Comparison of ENCODE assay signal across 20 cellular contexts in the genomic region with DNA sequence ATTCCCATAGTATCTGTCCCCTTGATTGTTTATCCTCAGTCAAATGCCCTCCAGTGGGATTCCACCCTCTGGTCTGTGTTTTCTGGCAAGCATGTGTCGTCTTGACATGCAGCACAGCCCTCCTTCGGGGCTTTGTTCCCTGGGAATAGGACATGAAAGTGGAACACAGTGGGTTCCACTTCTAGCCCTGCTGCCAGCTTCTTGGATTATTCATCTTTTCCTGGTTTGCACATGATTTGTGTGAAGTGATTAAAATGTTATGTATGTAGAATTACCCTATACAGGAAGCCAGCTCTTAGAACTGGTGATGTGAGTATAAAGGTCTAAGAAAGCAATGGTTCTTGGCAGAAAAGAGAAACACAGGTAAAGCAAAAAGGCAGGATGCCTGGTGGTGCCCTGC.
DNase-seq lines count a peak whose midpoint lies in the region; ATAC-seq and TF ChIP-seq lines count a peak whose summit lies in the region.
"Had no signal": no experiment of that assay in that cellular context is flagged by ENCODE, and none has a peak within 500 bp of the region (broad histone marks: within the 10 kb centered on the region; RNA-seq: fewer than 3 reads in every experiment).

No MANE protein-coding gene starts in this region.

- H3K36me3 Mint-ChIP-seq in activated CD8-positive, alpha-beta memory T cell treated with anti-CD3 and anti-CD28 coated beads, Interleukin-2, amount 10 ng/mL, durations not matched to agents 7 days and 5 days: no peaks in the 10 kb centered on the region
- H3K36me3 Mint-ChIP-seq: CD8-positive, alpha-beta T cell had no signal

- peak overlapping the region; percentile 38 for H3K27ac ChIP-seq in cardiac muscle cell
- peak overlapping the region; percentile 97 for H3K27ac ChIP-seq in VCaP
- H3K27ac ChIP-seq in suprapubic skin: peak overlapping the region; percentile 45
- H3K27ac ChIP-seq: KMS-11, SJCRH30 had no signal

- no peak for TF ChIP-seq EP300 in suprapubic skin (IDR thresholded peaks at IDR 0.05)

- CTCF ChIA-PET in activated CD8-positive, alpha-beta memory T cell treated with anti-CD3 and anti-CD28 coated beads, Interleukin-2, amount 10 ng/mL, durations not matched to agents 7 days and 5 days (lab: Charles Lee): no interaction called here

- H3K9me3 ChIP-seq in cardiac muscle cell (ENCODE audit: low read depth): no peaks in the 10 kb centered on the region
- H3K9me3 ChIP-seq in suprapubic skin: no peaks in the 10 kb centered on the region
- H3K9me3 ChIP-seq: SJCRH30 had no signal

- H3K9me3 Mint-ChIP-seq in activated CD8-positive, alpha-beta memory T cell treated with anti-CD3 and anti-CD28 coated beads, Interleukin-2, amount 10 ng/mL, durations not matched to agents 7 days and 5 days (ENCODE audit: low read depth): no peaks in the 10 kb centered on the region
- H3K9me3 Mint-ChIP-seq: CD8-positive, alpha-beta T cell had no signal

- H3K4me3 ChIP-seq in cardiac muscle cell (no peak overlapping the region), fibroblast of mammary gland (ENCODE audit: control insufficient read depth, low read depth, low read length) (no peak overlapping the region), suprapubic skin (no peak overlapping the region)
- H3K4me3 ChIP-seq: SJCRH30 had no signal

- H3K4me3 Mint-ChIP-seq in activated CD8-positive, alpha-beta memory T cell treated with anti-CD3 and anti-CD28 coated beads, Interleukin-2, amount 10 ng/mL, durations not matched to agents 7 days and 5 days: no peak overlapping the region
- H3K4me3 Mint-ChIP-seq: CD8-positive, alpha-beta T cell had no signal

- ATAC-seq in Right ventricle myocardium inferior: no peak
- ATAC-seq in activated CD8-positive, alpha-beta memory T cell treated with anti-CD3 and anti-CD28 coated beads, Interleukin-2, amount 10 ng/mL, durations not matched to agents 7 days and 5 days: no peak
- ATAC-seq: CD8-positive, alpha-beta T cell; Panc1 had no signal

- DNase-seq in cardiac muscle cell (ENCODE audit: low read depth in 1 of 2, low spot score in 1 of 2) (no peak), Right ventricle myocardium inferior (ENCODE audit: missing footprints) (no peak), fibroblast of mammary gland (ENCODE audit: low read depth) (peak; percentile 21), suprapubic skin (ENCODE audit: low spot score in 2 of 2) (no peak), OCI-M1 (lab: John Stamatoyannopoulos, UW) (no peak)
- no peak for DNase-seq in activated CD8-positive, alpha-beta memory T cell treated with anti-CD3 and anti-CD28 coated beads, Interleukin-2, amount 10 ng/mL, durations not matched to agents 7 days and 5 days
- DNase-seq: AML-193; CD8-positive, alpha-beta T cell; DND-41; HCEC 1CT; IMR-90; NCI-H1092 treated with DMSO at 0.1 percent for 48 hours; NCI-H1436 treated with DMSO at 0.1 percent for 48 hours; NCI-H1930; NCI-H774; NK-92 treated with Interleukin-12 subunit alpha and Interleukin-12 subunit beta, amount 100 ng/mL, for 24 hours; SJCRH30 had no signal

- intact Hi-C loops in Right ventricle myocardium inferior (cut with DNase I): no loop called here

- H3K4me1 ChIP-seq in cardiac muscle cell (ENCODE audit: low read depth) (peaks cover 30% of the 10 kb centered on the region), suprapubic skin (peaks cover 65% of the 10 kb centered on the region)
- H3K4me1 ChIP-seq: SJCRH30 had no signal

- H3K4me1 Mint-ChIP-seq in activated CD8-positive, alpha-beta memory T cell treated with anti-CD3 and anti-CD28 coated beads, Interleukin-2, amount 10 ng/mL, durations not matched to agents 7 days and 5 days: no peaks in the 10 kb centered on the region

- no peak for TF ChIP-seq POLR2A in suprapubic skin (IDR thresholded peaks at IDR 0.05)

- 26% methylated on average over 2 of the region's 2 CpGs for WGBS in suprapubic skin

- H3K36me3 ChIP-seq in cardiac muscle cell: no peaks in the 10 kb centered on the region
- no peaks in the 10 kb centered on the region for H3K36me3 ChIP-seq in suprapubic skin
- H3K36me3 ChIP-seq: SJCRH30 had no signal

- H3K27ac Mint-ChIP-seq in activated CD8-positive, alpha-beta memory T cell treated with anti-CD3 and anti-CD28 coated beads, Interleukin-2, amount 10 ng/mL, durations not matched to agents 7 days and 5 days: no peak overlapping the region
- H3K27ac Mint-ChIP-seq: CD8-positive, alpha-beta T cell had no signal

- H3K27me3 Mint-ChIP-seq in activated CD8-positive, alpha-beta memory T cell treated with anti-CD3 and anti-CD28 coated beads, Interleukin-2, amount 10 ng/mL, durations not matched to agents 7 days and 5 days: peaks cover 26% of the 10 kb centered on the region

- no peak for TF ChIP-seq CTCF in cardiac muscle cell (IDR thresholded peaks at IDR 0.05; ENCODE audit: low read depth, low read length)
- TF ChIP-seq CTCF in VCaP (conservative IDR thresholded peaks at IDR 0.05): no peak
- no peak for TF ChIP-seq CTCF in fibroblast of mammary gland (conservative IDR thresholded peaks at IDR 0.05; ENCODE audit: control insufficient read depth, insufficient read depth, low read depth, low read length)
- TF ChIP-seq CTCF in suprapubic skin (IDR thresholded peaks at IDR 0.05): no peak

- H3K27me3 ChIP-seq in cardiac muscle cell (no peaks in the 10 kb centered on the region), suprapubic skin (no peaks in the 10 kb centered on the region)
- H3K27me3 ChIP-seq: SJCRH30 had no signal

Comparison
In these comparisons a context has a peak if more than half of its experiments do, and no peak if none do; other contexts are left out.
1. H3K27ac ChIP-seq: peak in every context shown above with its lines; median percentile 97 in VCaP; 45 in suprapubic skin; 38 in cardiac muscle cell.